15 cellular contexts compared by ENCODE assay signal in the genomic region with DNA sequence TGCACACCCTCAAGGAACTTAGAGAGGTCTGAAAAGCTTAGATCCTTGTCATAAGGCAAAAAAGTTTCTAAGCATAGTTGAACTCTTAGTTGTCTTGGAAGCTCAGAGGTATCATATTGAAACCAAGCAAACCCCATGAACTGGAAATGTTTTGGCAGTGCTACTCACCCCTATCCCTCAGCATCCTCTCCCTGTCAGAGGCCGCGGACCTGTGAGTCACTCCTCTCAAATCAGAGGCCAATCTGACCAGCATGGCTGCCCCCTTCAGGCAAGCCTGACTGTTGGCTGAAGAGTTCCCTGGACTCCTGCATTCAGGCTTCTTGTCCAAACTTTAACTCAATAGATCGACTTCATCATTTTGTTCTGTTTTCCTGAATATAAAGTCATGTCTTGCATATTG.
A peak's percentile ranks its signal among the peaks of the same experiment; 100 is the strongest.
DNase-seq lines count a peak whose midpoint lies in the region; ATAC-seq and TF ChIP-seq lines count a peak whose summit lies in the region.
"Had no signal": no experiment of that assay in that cellular context is flagged by ENCODE, and none has a peak within 500 bp of the region (broad histone marks: within the 10 kb centered on the region; RNA-seq: fewer than 3 reads in every experiment).

No MANE protein-coding gene starts in this region.

- H2AK9ac ChIP-seq in IMR-90 (replicated peaks; ENCODE audit: low read depth, low read length, poor library complexity), result no peak overlapping the region

- no peaks in the 10 kb centered on the region for H3K36me3 Mint-ChIP-seq in chondrocyte (ENCODE audit: low read depth)
- H3K36me3 Mint-ChIP-seq: activated naive CD4-positive, alpha-beta T cell treated with anti-CD3 and anti-CD28 coated beads, Interleukin-2, amount 50 U/mL, for 24 hours had no signal

- H3K4me1 Mint-ChIP-seq in chondrocyte (ENCODE audit: low read depth), result peaks cover 6% of the 10 kb centered on the region
- H3K4me1 Mint-ChIP-seq: activated naive CD4-positive, alpha-beta T cell treated with anti-CD3 and anti-CD28 coated beads, Interleukin-2, amount 50 U/mL, for 24 hours; nephron had no signal

- TF ChIP-seq CTCF in IMR-90 (conservative IDR thresholded peaks at IDR 0.05; ENCODE audit: low read depth, low read length) (no peak), chondrocyte (IDR thresholded peaks at IDR 0.05) (peak; percentile 32)

- in situ Hi-C loops in IMR-90 (cut with MboI; ENCODE audit: low sequenced_read_pairs), result no loop called here

- 30% methylated on average over 2 of the region's 3 CpGs; no CpG with 5 or more reads in 1 of the 2 experiments for WGBS in IMR-90 (ENCODE audit: extremely low coverage in 2 of 2, insufficient read length in 1 of 2), 2 experiments
- WGBS in mesenchymal stem cell, result 34% methylated on average over 2 of the region's 3 CpGs

- H3K9ac ChIP-seq in IMR-90 (ENCODE audit: low read depth, low read length) (no peak overlapping the region), mesenchymal stem cell (ENCODE audit: low read length) (no peak overlapping the region)

- no peak overlapping the region for H3K27ac Mint-ChIP-seq in chondrocyte (ENCODE audit: unreplicated experiment)
- H3K27ac Mint-ChIP-seq: activated naive CD4-positive, alpha-beta T cell treated with anti-CD3 and anti-CD28 coated beads, Interleukin-2, amount 50 U/mL, for 24 hours; nephron had no signal

- no peak for TF ChIP-seq POLR2A in IMR-90 (IDR thresholded peaks at IDR 0.05; ENCODE audit: low read depth, low read length)

- no peak overlapping the region for H4K5ac ChIP-seq in IMR-90 (ENCODE audit: low read depth, low read length)

- TF ChIP-seq RAD21 in IMR-90 (IDR thresholded peaks at IDR 0.05; ENCODE audit: low read length), result no peak

- H3K4me3 Mint-ChIP-seq in chondrocyte (ENCODE audit: unreplicated experiment), result no peak overlapping the region
- H3K4me3 Mint-ChIP-seq: activated naive CD4-positive, alpha-beta T cell treated with anti-CD3 and anti-CD28 coated beads, Interleukin-2, amount 50 U/mL, for 24 hours; nephron had no signal

- H4K20me1 ChIP-seq in IMR-90 (ENCODE audit: insufficient read depth, low read length), result no peaks in the 10 kb centered on the region

- intact Hi-C loops in IMR-90 (cut with micrococcal nuclease) (no loop called here), left colon (cut with DNase I, micrococcal nuclease) (no loop called here), Right ventricle myocardium inferior (cut with DNase I) (no loop called here)

- H3K14ac ChIP-seq in IMR-90 (replicated peaks; ENCODE audit: low read depth, low read length) (no peak overlapping the region), mesenchymal stem cell (ENCODE audit: low read length in 2 of 2) (no peak overlapping the region)

- BruUV-seq in IMR-90 (replicated peaks; lab: Mats Ljungman, UMichigan), result no TSS peak

- no peaks in the 10 kb centered on the region for H3K9me3 Mint-ChIP-seq in chondrocyte (ENCODE audit: low read depth)
- H3K9me3 Mint-ChIP-seq: activated naive CD4-positive, alpha-beta T cell treated with anti-CD3 and anti-CD28 coated beads, Interleukin-2, amount 50 U/mL, for 24 hours; nephron had no signal

- CTCF ChIA-PET in IMR-90 (lab: Yijun Ruan, JAX), result interaction anchor here (0.6 to 0.8 kb wide), 2 partner anchors 90 to 663 kb away, joined by 3 read pairs; no protein-coding TSS in a partner anchor

- H2AFZ ChIP-seq in IMR-90 (replicated peaks; ENCODE audit: low read length, poor library complexity) (no peak overlapping the region), mesenchymal stem cell (ENCODE audit: low read depth, low read length) (no peak overlapping the region)

- H4K91ac ChIP-seq in IMR-90 (ENCODE audit: insufficient read depth, low read depth, low read length) (no peak overlapping the region), mesenchymal stem cell (ENCODE audit: low read length) (peak overlapping the region; percentile 25)

- ATAC-seq in IMR-90 (ENCODE audit: low read depth), result peak; percentile 62
- no peak for ATAC-seq in left colon
- ATAC-seq in HG03354 (IDR thresholded peaks at IDR 0.05; ENCODE audit: poor library complexity, severe bottlenecking, unreplicated experiment), result no peak
- ATAC-seq in Right ventricle myocardium inferior, result no peak

- H3K4me1 ChIP-seq in IMR-90 (ENCODE audit: control insufficient read depth, insufficient read depth, low read length) (no peaks in the 10 kb centered on the region), mesenchymal stem cell (ENCODE audit: control insufficient read depth, insufficient read depth, low read depth, low read length) (peaks cover 2% of the 10 kb centered on the region)
- H3K4me1 ChIP-seq: A549 had no signal

- peaks cover 3% of the 10 kb centered on the region for H3K27me3 Mint-ChIP-seq in chondrocyte (ENCODE audit: low read depth)

- no peaks in the 10 kb centered on the region for H3K9me3 ChIP-seq in IMR-90 (ENCODE audit: control insufficient read depth, insufficient read depth, low read length)
- H3K9me3 ChIP-seq in mesenchymal stem cell (ENCODE audit: control insufficient read depth, low read length), result no peaks in the 10 kb centered on the region
- H3K9me3 ChIP-seq: A549 had no signal

- POLR2A ChIA-PET in IMR-90 (lab: Charles Lee; ENCODE audit: unreplicated experiment), result no interaction called here

- H3K79me1 ChIP-seq in IMR-90 (ENCODE audit: low read depth in 1 of 2, low read length in 2 of 2) (no peaks in the 10 kb centered on the region), mesenchymal stem cell (replicated peaks; ENCODE audit: low read length, poor library complexity, severe bottlenecking) (no peaks in the 10 kb centered on the region)

- no peak overlapping the region for H2BK5ac ChIP-seq in IMR-90 (ENCODE audit: low read depth, low read length, poor library complexity, severe bottlenecking)
- no peak overlapping the region for H2BK5ac ChIP-seq in mesenchymal stem cell (ENCODE audit: low read depth, low read length, poor library complexity, severe bottlenecking)

- H3K4ac ChIP-seq in IMR-90 (ENCODE audit: low read depth, low read length) (no peak overlapping the region), mesenchymal stem cell (ENCODE audit: low read depth in 1 of 2, low read length in 2 of 2) (no peak overlapping the region)

- H3K56ac ChIP-seq in IMR-90 (ENCODE audit: extremely low read depth, insufficient read depth, low read length), result no peak overlapping the region

- H3K27ac ChIP-seq in IMR-90 (ENCODE audit: insufficient read depth, low read length) (no peak overlapping the region), mesenchymal stem cell (ENCODE audit: low read length, poor library complexity, severe bottlenecking) (no peak overlapping the region)
- H3K27ac ChIP-seq: A549 had no signal

- H2BK120ac ChIP-seq in IMR-90 (ENCODE audit: low read depth, low read length) (no peak overlapping the region), mesenchymal stem cell (ENCODE audit: low read depth, low read length) (no peak overlapping the region)

- H2BK12ac ChIP-seq in mesenchymal stem cell (ENCODE audit: low read length in 2 of 2), result no peak overlapping the region

- DNase-seq in DMS53 (lab: John Stamatoyannopoulos, UW) (peak; percentile 25), DMS53 treated with DMSO at 0.1 percent for 48 hours (lab: John Stamatoyannopoulos, UW; ENCODE audit: unreplicated experiment) (no peak), IMR-90 (peak; percentile 23), chondrocyte (ENCODE audit: low spot score) (no peak), mesenchymal stem cell (peak; percentile 17), left colon (no peak), Right ventricle myocardium inferior (ENCODE audit: missing footprints) (no peak)
- DNase-seq: MM.1S; NCI-H524; SIG-M5; stimulated activated CD4-positive, alpha-beta T cell treated with anti-CD3 and anti-CD28 coated beads, Interleukin-12 subunit alpha, Interleukin-12 subunit beta, amount 100 ng/mL, for 4 hours had no signal

- no peak overlapping the region for H2BK15ac ChIP-seq in IMR-90 (ENCODE audit: low read depth, low read length)
- no peak overlapping the region for H2BK15ac ChIP-seq in mesenchymal stem cell (ENCODE audit: low read depth, poor library complexity, severe bottlenecking)

- no peaks in the 10 kb centered on the region for H3K9me1 ChIP-seq in IMR-90 (ENCODE audit: insufficient read depth, low read length)

- H3K4me3 ChIP-seq in IMR-90 (ENCODE audit: insufficient read depth, low read depth, low read length) (no peak overlapping the region), mesenchymal stem cell (ENCODE audit: insufficient read depth in 1 of 2, low read depth in 1 of 2, low read length in 2 of 2) (no peak overlapping the region)
- H3K4me3 ChIP-seq: A549 had no signal

- H3K27me3 ChIP-seq in IMR-90 (ENCODE audit: control insufficient read depth, insufficient read depth, low read length) (no peaks in the 10 kb centered on the region), mesenchymal stem cell (ENCODE audit: control insufficient read depth in 1 of 2, insufficient read depth in 1 of 2, low read length in 2 of 2) (no peaks in the 10 kb centered on the region)

- no peaks in the 10 kb centered on the region for H3K36me3 ChIP-seq in IMR-90 (ENCODE audit: control insufficient read depth, insufficient read depth, low read length)
- H3K36me3 ChIP-seq in mesenchymal stem cell (ENCODE audit: control insufficient read depth in 1 of 2, insufficient read depth in 2 of 2, low read depth in 1 of 2, low read length in 2 of 2), result no peaks in the 10 kb centered on the region

- H3K18ac ChIP-seq in IMR-90 (ENCODE audit: low read depth, low read length), result no peak overlapping the region
- no peak overlapping the region for H3K18ac ChIP-seq in mesenchymal stem cell (ENCODE audit: low read depth in 1 of 2, low read length in 2 of 2)

- H4K8ac ChIP-seq in IMR-90 (ENCODE audit: low read depth in 2 of 2, low read length in 2 of 2) (no peak overlapping the region), mesenchymal stem cell (ENCODE audit: low read length) (peak overlapping the region; percentile 23)

- H2BK20ac ChIP-seq in IMR-90 (ENCODE audit: low read depth, low read length), result no peak overlapping the region

- dilution Hi-C loops in IMR-90 (cut with HindIII; ENCODE audit: low sequenced_read_pairs, unreplicated experiment), result no loop called here

- no peak overlapping the region for H3K4me2 ChIP-seq in IMR-90 (ENCODE audit: low read depth, low read length)
- no peak overlapping the region for H3K4me2 ChIP-seq in mesenchymal stem cell (ENCODE audit: low read length, poor library complexity, severe bottlenecking)
- H3K4me2 ChIP-seq: A549 had no signal

- H3K23ac ChIP-seq in IMR-90 (ENCODE audit: low read depth, low read length) (no peak overlapping the region), mesenchymal stem cell (ENCODE audit: low read length in 2 of 2) (no peak overlapping the region)

- H2AK5ac ChIP-seq in IMR-90 (ENCODE audit: low read depth, low read length), result no peak overlapping the region
- no peak overlapping the region for H2AK5ac ChIP-seq in mesenchymal stem cell (ENCODE audit: low read length, severe bottlenecking)

TF ChIP-seq in IMR-90, 13 proteins besides CTCF, POLR2A, EP300 and RAD21 (continues in another document):
- TF ChIP-seq SMC3 (IDR thresholded peaks at IDR 0.05; ENCODE audit: low read depth, low read length) (no peak), RFX5 (IDR thresholded peaks at IDR 0.05; ENCODE audit: low read depth, low read length) (no peak), MXI1 (IDR thresholded peaks at IDR 0.05; ENCODE audit: borderline replicate concordance, low read depth, low read length) (no peak), BHLHE40 (IDR thresholded peaks at IDR 0.05; ENCODE audit: low read depth, low read length) (no peak), CEBPB (IDR thresholded peaks at IDR 0.05; ENCODE audit: low read depth, low read length) (no peak), NFE2L2 (IDR thresholded peaks at IDR 0.05; ENCODE audit: low read depth, low read length) (no peak)

Comparison
In these comparisons a context has a peak if more than half of its experiments do, and no peak if none do; other contexts are left out.
1. DNase-seq: peak in DMS53 (single experiment), IMR-90 (single experiment) and mesenchymal stem cell (single experiment); none in DMS53 treated with DMSO at 0.1 percent for 48 hours (single experiment), chondrocyte (single experiment), left colon (0 of 2) and Right ventricle myocardium inferior (single experiment).